In genomic region chr3:101676765-101677435, GRCh38 we compare ENCODE assay signal across 8 cellular contexts. TPM values are rescaled to one million over a fixed set of nuclear protein-coding genes. Genes with fewer than 3 reads are reported as not detected.
DNase-seq lines count a peak whose midpoint lies in the region; ATAC-seq, FAIRE-seq and TF ChIP-seq lines count a peak whose summit lies in the region.

TSS of gene ZBTB11 (minus strand) at chr3:101677132. CDS start at chr3:101676914, 218 bp downstream.

- peak; percentile 62 for TF ChIP-seq POLR2A in endothelial cell of umbilical vein (IDR thresholded peaks at IDR 0.05; ENCODE audit: low read depth, low read length)

- H3K36me3 ChIP-seq in BLaER1 (peaks cover 31% of the 10 kb centered on the region), endothelial cell of umbilical vein (ENCODE audit: control insufficient read depth in 2 of 2, extremely low read depth in 1 of 2, insufficient read depth in 2 of 2, low read length in 2 of 2) (peaks cover 10 to 11% of the 10 kb centered on the region in 2 experiments), mucosa of rectum (ENCODE audit: control insufficient read depth in 2 of 2, insufficient read depth in 2 of 2, low read length in 2 of 2) (peaks cover 17 to 19% of the 10 kb centered on the region in 2 donors)

- H4K20me1 ChIP-seq in BLaER1 = peaks cover 62% of the 10 kb centered on the region
- H4K20me1 ChIP-seq in endothelial cell of umbilical vein (replicated peaks; ENCODE audit: control insufficient read depth, extremely low read depth, insufficient read depth, low read length) = no peaks in the 10 kb centered on the region

- H3K27me3 ChIP-seq in BLaER1 (no peaks in the 10 kb centered on the region), endothelial cell of umbilical vein (ENCODE audit: control insufficient read depth in 2 of 2, insufficient read depth in 2 of 2, low read length in 2 of 2) (no peaks in the 10 kb centered on the region), mucosa of rectum (ENCODE audit: control insufficient read depth in 2 of 2, insufficient read depth in 2 of 2, low read length in 2 of 2) (no peaks in the 10 kb centered on the region)

- CTCF ChIA-PET in endothelial cell of umbilical vein (lab: Charles Lee) = interaction anchor here (0.6 to 2.8 kb wide), 11 partner anchors 8 to 1834 kb away, joined by 3 to 11 read pairs (median 3); partner anchors contain the start of genes CEP97, PCNP, RPL24 and SENP7

- H3K4me3 ChIP-seq in BLaER1 (peak within 1 kb of the TSS; percentile 89), endothelial cell of umbilical vein (replicated peaks in 1 of 3; ENCODE audit: insufficient read depth in 1 of 3, low read depth in 1 of 3, low read length in 3 of 3) (peak within 1 kb of the TSS; percentile 67 to 80 (median 76)), mucosa of rectum (ENCODE audit: low read length in 2 of 2) (peak within 1 kb of the TSS; percentile 92 to 99)

- peak; percentile 56 to 67 for TF ChIP-seq CTCF in endothelial cell of umbilical vein (IDR thresholded peaks at IDR 0.05; ENCODE audit: extremely low read depth in 1 of 2, insufficient read depth in 1 of 2, low read depth in 1 of 2, low read length in 2 of 2)

- no peaks in the 10 kb centered on the region for H3K9me3 ChIP-seq in BLaER1
- H3K9me3 ChIP-seq in endothelial cell of umbilical vein (replicated peaks; ENCODE audit: control insufficient read depth, insufficient read depth, low read length) = no peaks in the 10 kb centered on the region
- H3K9me3 ChIP-seq in mucosa of rectum (ENCODE audit: control insufficient read depth in 2 of 2, low read length in 2 of 2) = no peaks in the 10 kb centered on the region

- no peaks in the 10 kb centered on the region for H3K9me1 ChIP-seq in endothelial cell of umbilical vein (replicated peaks; ENCODE audit: control insufficient read depth, extremely low read depth, insufficient read depth, low read length)

- peak within 1 kb of the TSS; percentile 83 for H2AFZ ChIP-seq in endothelial cell of umbilical vein (ENCODE audit: low read depth, low read length)

- peak; percentile 98 for FAIRE-seq in endothelial cell of umbilical vein (lab: Jason Lieb, UNC)

- peak; percentile 74 for ATAC-seq in GM19467 (IDR thresholded peaks at IDR 0.05; ENCODE audit: unreplicated experiment)

- H3K9ac ChIP-seq in BLaER1 (peak within 1 kb of the TSS; percentile 98), endothelial cell of umbilical vein (replicated peaks; ENCODE audit: extremely low read depth, insufficient read depth, low read length) (peak within 1 kb of the TSS; percentile 79), mucosa of rectum (ENCODE audit: low read depth in 1 of 2, low read length in 2 of 2) (peak within 1 kb of the TSS; percentile 91 to 96)

- BruUV-seq in endothelial cell of umbilical vein (replicated peaks; lab: Mats Ljungman, UMichigan) = TSS peak; percentile 45

- intact Hi-C loops in endothelial cell of umbilical vein (cut with micrococcal nuclease) = loop anchor here (1.0 to 5.0 kb wide), 3 partner anchors 9 to 1275 kb away; partner anchors contain the start of genes LNP1, RPL24 and TOMM70

- H3K4me1 ChIP-seq in BLaER1 (peaks cover 34% of the 10 kb centered on the region), endothelial cell of umbilical vein (ENCODE audit: control insufficient read depth, extremely low read depth, insufficient read depth, low read length) (peaks cover 16% of the 10 kb centered on the region), mucosa of rectum (ENCODE audit: control insufficient read depth in 2 of 2, insufficient read depth in 2 of 2, low read length in 2 of 2) (peaks cover 7 to 15% of the 10 kb centered on the region in 2 donors)

- DNase-seq in HT-29 (ENCODE audit: low spot score) (peak; percentile 100), endothelial cell of umbilical vein (ENCODE audit: low read depth, low spot score) (peak; percentile 100), amniotic stem cell (lab: John Stamatoyannopoulos, UW) (no peak)
- peak; percentile 100 for DNase-seq in activated CD8-positive, alpha-beta memory T cell treated with anti-CD3 and anti-CD28 coated beads for 1 hour (ENCODE audit: extremely low read depth in 1 of 2, low read depth in 1 of 2)
- peak; percentile 100 for DNase-seq in stimulated activated CD8-positive, alpha-beta memory T cell treated with anti-CD3 and anti-CD28 coated beads, Interleukin-7, amount 100 ng/mL, for 24 hours (ENCODE audit: low read depth)

- H3K27ac ChIP-seq in BLaER1 (peak within 1 kb of the TSS; percentile 94), endothelial cell of umbilical vein (ENCODE audit: insufficient read depth, low read depth, low read length) (peak within 1 kb of the TSS; percentile 52), mucosa of rectum (ENCODE audit: low read depth in 2 of 2, low read length in 2 of 2) (peak within 1 kb of the TSS; percentile 99 to 100)

- peak within 1 kb of the TSS; percentile 70 for H3K4me2 ChIP-seq in BLaER1
- H3K4me2 ChIP-seq in endothelial cell of umbilical vein (ENCODE audit: insufficient read depth, low read length) = peak within 1 kb of the TSS; percentile 81

- dilution Hi-C loops in endothelial cell of umbilical vein (cut with MboI; ENCODE audit: extremely low pct_ligation_motif_present, low sequenced_read_pairs) = no loop called here

- peaks cover 42% of the 10 kb centered on the region for H3K79me2 ChIP-seq in endothelial cell of umbilical vein (ENCODE audit: control insufficient read depth, insufficient read depth, low read length)

- POLR2A ChIA-PET in endothelial cell of umbilical vein (lab: Charles Lee) = interaction anchor here (3.4 kb wide), 1 partner anchor 9 kb away, joined by 19 read pairs; the partner anchor contains the start of gene RPL24

TF ChIP-seq in endothelial cell of umbilical vein, 7 proteins besides CTCF, POLR2A, EP300 and RAD21:
- TF ChIP-seq MYC (IDR thresholded peaks at IDR 0.05; ENCODE audit: low read depth, low read length) (no peak), MAX (IDR thresholded peaks at IDR 0.05; ENCODE audit: insufficient read depth, insufficient read length) (peak; percentile 92), POLR2AphosphoS5 (IDR thresholded peaks at IDR 0.05; ENCODE audit: insufficient read depth, low read depth, low read length) (peak; percentile 77), EZH2 (IDR thresholded peaks at IDR 0.05; ENCODE audit: borderline replicate concordance, low read depth, low read length, severe bottlenecking) (no peak), JUN (IDR thresholded peaks at IDR 0.05; ENCODE audit: borderline replicate concordance, insufficient read depth, insufficient read length, low read depth) (peak; percentile 54)

RNA-seq across cellular contexts. Expression of gene ZBTB11, which starts in this region (rescaled TPM):
- total RNA-seq in HT-29 (2014; rRNA removed; shearing (Covaris generic)) = 19.2 and 26.0 TPM in 2 replicates
- 14.7 and 15.8 TPM in 2 replicates for total RNA-seq in endothelial cell of umbilical vein
- 3.6 and 4.2 TPM in 2 replicates for polyA plus RNA-seq in endothelial cell of umbilical vein
- 3.7 and 4.2 TPM in 2 replicates for polyA plus RNA-seq in endothelial cell of umbilical vein (2011; cell fraction: cytosol; rRNA removed)
- 12.7 and 18.2 TPM in 2 replicates for polyA plus RNA-seq in endothelial cell of umbilical vein (2011; cell fraction: nucleus; rRNA removed)
- polyA plus RNA-seq in endothelial cell of umbilical vein (2012) = 10.0 and 13.0 TPM in 2 replicates
- polyA minus RNA-seq in endothelial cell of umbilical vein = 9.8 TPM in 2 replicates
- 20.3 TPM for polyA minus RNA-seq in endothelial cell of umbilical vein (2011; cell fraction: cytosol; rRNA and poly(A)+ RNA removed)
- 19.9 and 23.6 TPM in 2 replicates for polyA minus RNA-seq in endothelial cell of umbilical vein (2011; cell fraction: nucleus; rRNA and poly(A)+ RNA removed)
